20 cellular contexts compared by ENCODE assay signal in the genomic region with DNA sequence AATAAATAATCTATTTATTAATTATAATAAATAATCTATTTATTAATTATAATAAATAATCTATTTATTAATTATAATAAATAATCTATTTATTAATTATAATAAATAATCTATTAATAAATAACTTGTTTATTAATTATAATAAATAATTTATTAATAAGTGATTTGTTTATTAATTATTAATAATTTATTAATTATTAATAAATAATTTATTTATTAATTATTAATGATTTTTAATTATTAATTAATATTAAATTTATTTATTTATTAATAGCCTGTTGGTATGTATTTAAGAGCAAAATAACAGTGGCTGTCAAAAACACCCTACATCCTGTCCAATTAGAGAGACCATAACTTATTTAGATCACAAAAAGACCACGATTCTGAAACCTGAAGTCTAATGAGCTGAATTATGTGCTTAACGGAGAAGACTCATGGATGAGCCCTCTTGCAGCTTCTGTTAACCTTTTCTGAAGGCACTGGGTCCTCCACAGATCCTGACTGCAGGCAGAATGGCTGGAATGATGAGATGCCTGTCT.
"Had no signal": no experiment of that assay in that cellular context is flagged by ENCODE, and none has a peak within 500 bp of the region (broad histone marks: within the 10 kb centered on the region; RNA-seq: fewer than 3 reads in every experiment).

No MANE protein-coding gene starts in this region.

- H3K4me3 Mint-ChIP-seq: activated CD4-positive, alpha-beta T cell treated with anti-CD3 and anti-CD28 coated beads, Interleukin-2, amount 10 ng/mL, durations not matched to agents 7 days and 5 days; activated CD8-positive, alpha-beta memory T cell treated with anti-CD3 and anti-CD28 coated beads, Interleukin-2, amount 10 ng/mL, durations not matched to agents 7 days and 5 days; activated CD8-positive, alpha-beta T cell treated with anti-CD3 and anti-CD28 coated beads for 36 hours; activated naive CD8-positive, alpha-beta T cell treated with anti-CD3 and anti-CD28 coated beads, Interleukin-2, amount 50 U/mL, for 24 hours; activated T-helper 1 cell treated with anti-CD3 and anti-CD28 coated beads, Interleukin-12 subunit alpha, Interleukin-12 subunit beta, Interleukin-2, Interleukin-4 antibody, amounts not matched to agents 30 ng/mL and 10 ng/mL and 1 ng/mL, durations not matched to agents 14 hours and 24 hours and 36 hours; natural killer cell; stimulated activated naive B cell treated with anti-CD40 and anti-IgM and Interleukin-4, amounts not matched to agents 10 μg/mL and 1 μg/mL and 100 μg/mL, for 72 hours had no signal

- H3K27me3 ChIP-seq: foreskin keratinocyte, ovary, testis, vagina had no signal

- H3K36me3 Mint-ChIP-seq: activated CD8-positive, alpha-beta memory T cell treated with anti-CD3 and anti-CD28 coated beads, Interleukin-2, amount 10 ng/mL, durations not matched to agents 7 days and 5 days; natural killer cell; stimulated activated naive B cell treated with anti-CD40 and anti-IgM and Interleukin-4, amounts not matched to agents 10 μg/mL and 1 μg/mL and 100 μg/mL, for 72 hours had no signal

- H3K4me1 Mint-ChIP-seq: activated CD4-positive, alpha-beta T cell treated with anti-CD3 and anti-CD28 coated beads, Interleukin-2, amount 10 ng/mL, durations not matched to agents 7 days and 5 days; activated CD8-positive, alpha-beta memory T cell treated with anti-CD3 and anti-CD28 coated beads, Interleukin-2, amount 10 ng/mL, durations not matched to agents 7 days and 5 days; activated naive CD8-positive, alpha-beta T cell treated with anti-CD3 and anti-CD28 coated beads, Interleukin-2, amount 50 U/mL, for 24 hours; natural killer cell had no signal

- H3K4me3 ChIP-seq: ovary, skin epidermis, testis, vagina had no signal

- DNase-seq: activated CD4-positive, alpha-beta T cell treated with anti-CD3 and anti-CD28 coated beads, Interleukin-2, amount 10 ng/mL, durations not matched to agents 7 days and 5 days; activated CD8-positive, alpha-beta memory T cell treated with anti-CD3 and anti-CD28 coated beads, Interleukin-2, amount 10 ng/mL, durations not matched to agents 7 days and 5 days; activated gamma-delta T cell; activated naive CD4-positive, alpha-beta T cell treated with anti-CD3 and anti-CD28 coated beads, Interleukin-2, amount 50 U/mL, for 16 hours; activated naive CD8-positive, alpha-beta T cell treated with anti-CD3 and anti-CD28 coated beads, Interleukin-2, amount 50 U/mL, for 24 hours; cerebellar nuclear complex; cortex of kidney; left ventricle myocardium superior; midbrain; natural killer cell; ovary; stimulated activated CD8-positive, alpha-beta memory T cell treated with anti-CD3 and anti-CD28 coated beads, Interleukin-4, amount 100 ng/mL, for 48 hours; stimulated activated naive B cell treated with anti-CD40 and anti-IgM and Interleukin-4, amounts not matched to agents 10 μg/mL and 1 μg/mL and 100 μg/mL, for 72 hours; testis; trophoblast cell had no signal

- H3K27ac Mint-ChIP-seq: activated CD4-positive, alpha-beta T cell treated with anti-CD3 and anti-CD28 coated beads, Interleukin-2, amount 10 ng/mL, durations not matched to agents 7 days and 5 days; activated CD8-positive, alpha-beta memory T cell treated with anti-CD3 and anti-CD28 coated beads, Interleukin-2, amount 10 ng/mL, durations not matched to agents 7 days and 5 days; activated CD8-positive, alpha-beta T cell treated with anti-CD3 and anti-CD28 coated beads for 36 hours; activated naive CD8-positive, alpha-beta T cell treated with anti-CD3 and anti-CD28 coated beads, Interleukin-2, amount 50 U/mL, for 24 hours; activated T-helper 1 cell treated with anti-CD3 and anti-CD28 coated beads, Interleukin-12 subunit alpha, Interleukin-12 subunit beta, Interleukin-2, Interleukin-4 antibody, amounts not matched to agents 30 ng/mL and 10 ng/mL and 1 ng/mL, durations not matched to agents 14 hours and 24 hours and 36 hours; natural killer cell; stimulated activated naive B cell treated with anti-CD40 and anti-IgM and Interleukin-4, amounts not matched to agents 10 μg/mL and 1 μg/mL and 100 μg/mL, for 72 hours had no signal

- H3K4me1 ChIP-seq: testis had no signal

- ATAC-seq: foreskin keratinocyte, left ventricle myocardium superior had no signal

- H3K9me3 Mint-ChIP-seq: activated CD4-positive, alpha-beta T cell treated with anti-CD3 and anti-CD28 coated beads, Interleukin-2, amount 10 ng/mL, durations not matched to agents 7 days and 5 days; activated CD8-positive, alpha-beta T cell treated with anti-CD3 and anti-CD28 coated beads for 36 hours; activated naive CD8-positive, alpha-beta T cell treated with anti-CD3 and anti-CD28 coated beads, Interleukin-2, amount 50 U/mL, for 24 hours; activated T-helper 1 cell treated with anti-CD3 and anti-CD28 coated beads, Interleukin-12 subunit alpha, Interleukin-12 subunit beta, Interleukin-2, Interleukin-4 antibody, amounts not matched to agents 30 ng/mL and 10 ng/mL and 1 ng/mL, durations not matched to agents 14 hours and 24 hours and 36 hours; natural killer cell; stimulated activated naive B cell treated with anti-CD40 and anti-IgM and Interleukin-4, amounts not matched to agents 10 μg/mL and 1 μg/mL and 100 μg/mL, for 72 hours had no signal

- H3K9me3 ChIP-seq: ovary, testis, vagina had no signal

- H3K27ac ChIP-seq: foreskin keratinocyte, ovary, testis had no signal

- H3K36me3 ChIP-seq: ovary, vagina had no signal
